In genomic region chr9:120873512-120873911, GRCh38 we compare ENCODE assay signal across 10 cellular contexts. TPM values are rescaled to one million over a fixed set of nuclear protein-coding genes. Genes with fewer than 3 reads are reported as not detected.
DNase-seq lines count a peak whose midpoint lies in the region; ATAC-seq and TF ChIP-seq lines count a peak whose summit lies in the region.
"Had no signal": no experiment of that assay in that cellular context is flagged by ENCODE, and none has a peak within 500 bp of the region (broad histone marks: within the 10 kb centered on the region; RNA-seq: fewer than 3 reads in every experiment).

No MANE protein-coding gene starts in this region.

- no peak overlapping the region for H3K4me3 ChIP-seq in left lung

- peak overlapping the region in 1 of 2 donors; percentile 28 for H3K27ac ChIP-seq in left lung

- peaks cover 0 to 23% of the 10 kb centered on the region in 2 donors for H3K36me3 ChIP-seq in left lung

- intact Hi-C loops in left lung (cut with DNase I) = loop anchor here in 1 of 2 donors (5.0 kb wide), 1 partner anchor 64 kb away; no protein-coding TSS in a partner anchor

- DNase-seq in Daoy (ENCODE audit: low read depth) (peak; percentile 73), M059J (ENCODE audit: low read depth) (peak; percentile 54), left lung (peak; percentile 70 to 80), NCI-H146 (lab: John Stamatoyannopoulos, UW) (no peak), cerebellar nuclear complex (lab: John Stamatoyannopoulos, UW) (no peak), NCI-H446 treated with DMSO at 0.1 percent for 48 hours (lab: John Stamatoyannopoulos, UW) (no peak)
- DNase-seq in stimulated activated CD4-positive, alpha-beta T cell treated with anti-CD3 and anti-CD28 coated beads, Interleukin-4, amount 100 ng/mL, for 4 hours = no peak
- DNase-seq: activated CD8-positive, alpha-beta memory T cell treated with anti-CD3 and anti-CD28 coated beads, Interleukin-2, amount 50 U/mL, for 48 hours; effector CD8-positive, alpha-beta T cell had no signal

- no peaks in the 10 kb centered on the region for H3K27me3 ChIP-seq in left lung

- H3K36me3 Mint-ChIP-seq in activated naive CD8-positive, alpha-beta T cell = peaks cover 15% of the 10 kb centered on the region

- H3K9me3 ChIP-seq in left lung = no peaks in the 10 kb centered on the region

- H3K4me3 Mint-ChIP-seq in activated naive CD8-positive, alpha-beta T cell = peak overlapping the region; percentile 34

- TF ChIP-seq CTCF in left lung (IDR thresholded peaks at IDR 0.05) = no peak

- peaks cover 2 to 44% of the 10 kb centered on the region in 2 donors for H3K4me1 ChIP-seq in left lung

- peak overlapping the region; percentile 82 for H3K27ac Mint-ChIP-seq in activated naive CD8-positive, alpha-beta T cell

- ATAC-seq in left lung = peak; percentile 9

- no peaks in the 10 kb centered on the region for H3K9me3 Mint-ChIP-seq in activated naive CD8-positive, alpha-beta T cell (ENCODE audit: low read depth)

- H3K27me3 Mint-ChIP-seq in activated naive CD8-positive, alpha-beta T cell = no peaks in the 10 kb centered on the region

- peaks cover 56% of the 10 kb centered on the region for H3K4me1 Mint-ChIP-seq in activated naive CD8-positive, alpha-beta T cell (ENCODE audit: low read depth)

RNA-seq across cellular contexts. Expression of gene PHF19, which starts 3.5 kb away (rescaled TPM):
- 101 and 108 TPM in 2 replicates for total RNA-seq in Daoy (2014; rRNA removed; shearing (Covaris generic))
- total RNA-seq in M059J (2014; rRNA removed; shearing (Covaris generic)) = 41.5 and 62.8 TPM in 2 replicates
- total RNA-seq in left lung = 10 to 100 TPM; 37.0 to 40.2 TPM

RNA-seq across cellular contexts. Expression of gene PSMD5, which starts 30.8 kb away (rescaled TPM):
- total RNA-seq in Daoy (2014; rRNA removed; shearing (Covaris generic)) = 38.0 and 40.7 TPM in 2 replicates
- 58.3 and 61.6 TPM in 2 replicates for total RNA-seq in M059J (2014; rRNA removed; shearing (Covaris generic))
- 10 to 100 TPM; 47.3 to 52.1 TPM for total RNA-seq in left lung

RNA-seq across cellular contexts. Expression of gene TRAF1, which starts 53.1 kb away (rescaled TPM):
- total RNA-seq in Daoy (2014; rRNA removed; shearing (Covaris generic)) = 8.1 and 11.6 TPM in 2 replicates
- 4.9 and 5.7 TPM in 2 replicates for total RNA-seq in M059J (2014; rRNA removed; shearing (Covaris generic))
- 1 to 10 TPM; 4.4 to 6.8 TPM for total RNA-seq in left lung

Comparison
In these comparisons a context has a peak if more than half of its experiments do, and no peak if none do; other contexts are left out.
1. DNase-seq: peak in Daoy (single experiment), M059J (single experiment) and left lung (2 of 2); none in stimulated activated CD4-positive, alpha-beta T cell treated with anti-CD3 and anti-CD28 coated beads, Interleukin-4, amount 100 ng/mL, for 4 hours (0 of 2), NCI-H146 (single experiment), cerebellar nuclear complex (0 of 2) and NCI-H446 treated with DMSO at 0.1 percent for 48 hours (single experiment).